10 cellular contexts compared by ENCODE assay signal in genomic region chr7:30472081-30472770, GRCh38. TPM values are rescaled to one million over a fixed set of nuclear protein-coding genes. Genes with fewer than 3 reads are reported as not detected.
DNase-seq lines count a peak whose midpoint lies in the region; ATAC-seq, FAIRE-seq and TF ChIP-seq lines count a peak whose summit lies in the region.
"Had no signal": no experiment of that assay in that cellular context is flagged by ENCODE, and none has a peak within 500 bp of the region (broad histone marks: within the 10 kb centered on the region; RNA-seq: fewer than 3 reads in every experiment).

No MANE protein-coding gene starts in this region.

- ATAC-seq in DND-41 (ENCODE audit: insufficient read depth, low read depth) (peak; percentile 63), GM19463 (IDR thresholded peaks at IDR 0.05; ENCODE audit: unreplicated experiment) (no peak), pancreas (no peak), GM19452 (IDR thresholded peaks at IDR 0.05; ENCODE audit: unreplicated experiment) (no peak)
- no peak for ATAC-seq in activated CD8-positive, alpha-beta T cell treated with anti-CD3 and anti-CD28 coated beads for 36 hours
- ATAC-seq: foreskin keratinocyte had no signal

- H3K4me1 Mint-ChIP-seq in activated CD8-positive, alpha-beta T cell treated with anti-CD3 and anti-CD28 coated beads for 36 hours (ENCODE audit: low read depth) = peaks cover 90% of the 10 kb centered on the region
- peaks cover 65 to 90% of the 10 kb centered on the region in 2 donors for H3K4me1 Mint-ChIP-seq in immature natural killer cell

- H3K4me3 ChIP-seq in DND-41 (ENCODE audit: low read depth in 1 of 2, low read length in 2 of 2) = no peak overlapping the region
- no peak overlapping the region for H3K4me3 ChIP-seq in smooth muscle cell
- H3K4me3 ChIP-seq in pancreas = no peak overlapping the region

- CTCF ChIA-PET in activated CD8-positive, alpha-beta T cell treated with anti-CD3 and anti-CD28 coated beads for 36 hours (lab: Charles Lee) = no interaction called here

- H3K9ac ChIP-seq in DND-41 (ENCODE audit: low read depth, low read length) = no peak overlapping the region
- H3K9ac ChIP-seq in smooth muscle cell (ENCODE audit: low read depth) = peak overlapping the region; percentile 31

- no peak for DNase-seq in DND-41
- DNase-seq in activated CD8-positive, alpha-beta T cell treated with anti-CD3 and anti-CD28 coated beads for 36 hours = peak; percentile 30
- peak in 1 of 3 donors; percentile 6 for DNase-seq in immature natural killer cell
- no peak for DNase-seq in smooth muscle cell (lab: John Stamatoyannopoulos, UW; ENCODE audit: unreplicated experiment)
- DNase-seq in pancreas = no peak
- DNase-seq in DMS53 treated with DMSO at 0.1 percent for 48 hours (lab: John Stamatoyannopoulos, UW; ENCODE audit: unreplicated experiment) = no peak
- DNase-seq: MM.1S had no signal

- H3F3A ChIP-seq in smooth muscle cell (ENCODE audit: low read depth) = peaks cover 67% of the 10 kb centered on the region

- H3K27ac ChIP-seq in DND-41 (ENCODE audit: low read length) (no peak overlapping the region), smooth muscle cell (ENCODE audit: low read depth) (peak overlapping the region; percentile 90), pancreas (no peak overlapping the region)
- H3K27ac ChIP-seq: foreskin keratinocyte had no signal

- H3K36me3 Mint-ChIP-seq in activated CD8-positive, alpha-beta T cell treated with anti-CD3 and anti-CD28 coated beads for 36 hours (ENCODE audit: low read depth) = peaks cover 13% of the 10 kb centered on the region
- peaks cover 0 to 25% (median 6%) of the 10 kb centered on the region in 3 donors for H3K36me3 Mint-ChIP-seq in immature natural killer cell

- H3K27ac Mint-ChIP-seq in activated CD8-positive, alpha-beta T cell treated with anti-CD3 and anti-CD28 coated beads for 36 hours = peak overlapping the region; percentile 12
- H3K27ac Mint-ChIP-seq in immature natural killer cell = peak overlapping the region in 5 of 6 donors; percentile 42 to 79 (median 53)

- H3K36me3 ChIP-seq in DND-41 (ENCODE audit: insufficient read depth, low read length) = peaks cover 18% of the 10 kb centered on the region
- H3K36me3 ChIP-seq in smooth muscle cell (ENCODE audit: low read depth) = no peaks in the 10 kb centered on the region
- no peaks in the 10 kb centered on the region for H3K36me3 ChIP-seq in pancreas

- H3K4me3 Mint-ChIP-seq in activated CD8-positive, alpha-beta T cell treated with anti-CD3 and anti-CD28 coated beads for 36 hours = no peak overlapping the region
- peak overlapping the region in 4 of 5 donors; percentile 13 to 62 (median 50) for H3K4me3 Mint-ChIP-seq in immature natural killer cell

- no peaks in the 10 kb centered on the region for H3K9me3 Mint-ChIP-seq in activated CD8-positive, alpha-beta T cell treated with anti-CD3 and anti-CD28 coated beads for 36 hours
- H3K9me3 Mint-ChIP-seq in immature natural killer cell = no peaks in the 10 kb centered on the region

- POLR2A ChIA-PET in activated CD8-positive, alpha-beta T cell treated with anti-CD3 and anti-CD28 coated beads for 36 hours (lab: Charles Lee) = interaction anchor here (0.6 kb wide), 1 partner anchor 23 kb away, joined by 3 read pairs; no protein-coding TSS in a partner anchor

- H2AFZ ChIP-seq in DND-41 (ENCODE audit: low read depth, low read length) = no peak overlapping the region
- H2AFZ ChIP-seq in smooth muscle cell (ENCODE audit: low read depth) = no peak overlapping the region

- H3K79me2 ChIP-seq in DND-41 (ENCODE audit: insufficient read depth, low read length) = peaks cover 86% of the 10 kb centered on the region
- peaks cover 12% of the 10 kb centered on the region for H3K79me2 ChIP-seq in smooth muscle cell (ENCODE audit: low read depth)

- H4K20me1 ChIP-seq in DND-41 (ENCODE audit: insufficient read depth, low read length) (peaks cover 20% of the 10 kb centered on the region; the same call in 1 of the 2 replicates), smooth muscle cell (ENCODE audit: low read depth) (peaks cover 21% of the 10 kb centered on the region)

- H3K4me2 ChIP-seq in DND-41 (ENCODE audit: insufficient read depth, low read length) (no peak overlapping the region), smooth muscle cell (peak overlapping the region; percentile 78)

- H3K27me3 Mint-ChIP-seq in activated CD8-positive, alpha-beta T cell treated with anti-CD3 and anti-CD28 coated beads for 36 hours = no peaks in the 10 kb centered on the region
- no peaks in the 10 kb centered on the region for H3K27me3 Mint-ChIP-seq in immature natural killer cell (ENCODE audit: low read depth in 3 of 3)

- intact Hi-C loops in activated CD8-positive, alpha-beta T cell treated with anti-CD3 and anti-CD28 coated beads for 36 hours (cut with micrococcal nuclease) = loop anchor here (10.0 kb wide), 1 partner anchor 187 kb away; the partner anchor contains the start of gene ZNRF2
- intact Hi-C loops in pancreas (cut with DNase I) = no loop called here

- TF ChIP-seq CTCF in DND-41 (IDR thresholded peaks at IDR 0.05; ENCODE audit: borderline replicate concordance, extremely low read depth, low read length, poor library complexity, severe bottlenecking) (no peak), smooth muscle cell (IDR thresholded peaks at IDR 0.05; ENCODE audit: borderline replicate concordance, insufficient read depth, poor library complexity, severe bottlenecking) (no peak), pancreas (IDR thresholded peaks at IDR 0.05) (no peak)
- TF ChIP-seq CTCF in activated CD8-positive, alpha-beta T cell treated with anti-CD3 and anti-CD28 coated beads for 36 hours (IDR thresholded peaks at IDR 0.05) = no peak

- FAIRE-seq in pancreas (lab: Jason Lieb, UNC) = no peak

- H3K27me3 ChIP-seq in DND-41 (ENCODE audit: insufficient read depth, low read length, poor library complexity) = no peaks in the 10 kb centered on the region
- H3K27me3 ChIP-seq in smooth muscle cell (ENCODE audit: low read depth) = no peaks in the 10 kb centered on the region
- H3K27me3 ChIP-seq in pancreas = no peaks in the 10 kb centered on the region
- H3K27me3 ChIP-seq: foreskin keratinocyte had no signal

- H3K9me3 ChIP-seq in DND-41 (ENCODE audit: insufficient read depth, low read length, severe bottlenecking) = no peaks in the 10 kb centered on the region
- no peaks in the 10 kb centered on the region for H3K9me3 ChIP-seq in smooth muscle cell (replicated peaks; ENCODE audit: low read depth)
- no peaks in the 10 kb centered on the region for H3K9me3 ChIP-seq in pancreas

- 45% methylated on average over 4 of the region's 4 CpGs for WGBS in smooth muscle cell (ENCODE audit: low lambda C conversion rate)
- 73 to 81% methylated on average over 4 of the region's 4 CpGs for WGBS in pancreas, 2 donors

- H3K4me1 ChIP-seq in DND-41 (ENCODE audit: insufficient read depth, low read length) (peaks cover 18% of the 10 kb centered on the region), smooth muscle cell (ENCODE audit: low read depth) (peaks cover 38% of the 10 kb centered on the region), pancreas (peaks cover 5 to 22% (median 11%) of the 10 kb centered on the region in 3 donors)

RNA-seq across cellular contexts. Expression of gene NOD1, which starts 6.4 kb away (rescaled TPM):
- total RNA-seq in activated CD8-positive, alpha-beta T cell treated with anti-CD3 and anti-CD28 coated beads for 36 hours = 10 to 100 TPM; 11.5 to 12.5 TPM
- polyA plus RNA-seq in immature natural killer cell (1 to 10 TPM; 5.7 to 9.9 (median 7.4) TPM), smooth muscle cell (8.6 and 9.7 TPM in 2 replicates), pancreas (1 to 10 TPM; 4.8 to 9.9 TPM)
- total RNA-seq in smooth muscle cell (10.5 and 13.4 TPM in 2 replicates), pancreas (1 to 10 TPM; 1.9 to 8.0 (median 2.6) TPM)

RNA-seq across cellular contexts. Expression of gene GGCT, which starts 32.4 kb away (rescaled TPM):
- total RNA-seq in activated CD8-positive, alpha-beta T cell treated with anti-CD3 and anti-CD28 coated beads for 36 hours = 10 to 100 TPM; 78.6 to 78.7 TPM
- polyA plus RNA-seq in immature natural killer cell (10 to 100 TPM; 20.3 to 27.2 (median 25.3) TPM), smooth muscle cell (36.9 and 39.3 TPM in 2 replicates), pancreas (10 to 100 TPM; 26.8 to 30.3 TPM)
- total RNA-seq in smooth muscle cell (41.4 and 53.1 TPM in 2 replicates), pancreas (10 to 100 TPM in 5 of 6 donors, 1 to 10 TPM in 1; 9.6 to 18.9 (median 15.6) TPM)
